In the genomic region with DNA sequence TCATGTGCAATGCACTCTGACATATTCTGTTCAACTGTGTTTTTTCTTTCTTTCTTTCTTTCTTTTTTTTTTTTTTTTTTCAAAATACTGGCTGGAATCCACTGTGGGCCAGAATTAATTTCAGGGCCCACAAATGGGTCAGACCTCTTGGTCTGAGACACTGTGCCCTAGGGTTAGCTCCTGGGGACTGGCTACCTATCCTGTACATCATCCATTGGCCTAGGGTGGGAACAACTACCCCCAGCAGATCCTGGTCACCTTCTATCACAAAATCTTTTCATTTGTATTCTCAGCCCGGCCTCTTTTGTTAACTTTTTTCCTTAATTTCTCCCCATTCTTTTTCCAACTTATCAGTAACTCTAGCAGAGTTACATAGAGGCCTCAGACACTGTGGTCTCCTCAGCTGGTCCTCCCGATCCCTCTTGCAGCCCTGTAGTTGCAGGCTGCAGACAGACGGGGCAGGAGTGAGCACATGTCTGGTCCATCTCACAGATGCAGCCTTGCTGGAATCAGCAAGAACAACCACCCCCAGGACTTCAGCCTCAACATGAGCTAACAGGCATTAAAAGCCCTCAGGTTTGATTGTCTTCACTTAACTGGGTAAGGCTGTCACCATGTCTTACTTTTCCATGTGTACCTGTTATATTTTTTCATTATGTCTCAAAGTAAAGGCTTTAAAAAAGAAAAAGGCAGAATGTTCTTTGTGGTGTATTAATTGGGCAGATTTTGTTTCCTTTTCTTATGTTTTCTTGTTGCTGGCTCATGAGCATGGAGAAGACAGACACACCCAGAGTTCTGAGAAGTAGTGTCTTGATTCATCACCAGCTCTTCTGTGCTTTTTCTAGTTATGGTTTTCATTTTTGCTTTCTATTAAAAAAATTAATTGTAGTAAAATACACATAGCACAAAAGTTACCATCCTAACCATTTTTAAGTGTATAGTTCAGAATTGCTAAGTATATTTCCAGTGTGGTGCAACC, we compare ENCODE assay signal across 8 cellular contexts. TPM values are rescaled to one million over a fixed set of nuclear protein-coding genes. Genes with fewer than 3 reads are reported as not detected.
A peak's percentile ranks its signal among the peaks of the same experiment; 100 is the strongest.
DNase-seq lines count a peak whose midpoint lies in the region; ATAC-seq and TF ChIP-seq lines count a peak whose summit lies in the region.

No MANE protein-coding gene starts in this region.

- TF ChIP-seq CTCF in HL-60 (IDR thresholded peaks at IDR 0.05; ENCODE audit: insufficient read depth, low read length) (peak; percentile 39), left ventricle myocardium inferior (IDR thresholded peaks at IDR 0.05; ENCODE audit: borderline replicate concordance) (peak; percentile 81), spleen (IDR thresholded peaks at IDR 0.05 in 8 of 11, conservative IDR thresholded peaks at IDR 0.05 in 3 of 11) (peak; percentile 36 to 80 (median 75))

- ATAC-seq in GM21447 (IDR thresholded peaks at IDR 0.05; ENCODE audit: unreplicated experiment) = peak; percentile 95
- peak; percentile 72 to 80 for ATAC-seq in activated naive CD4-positive, alpha-beta T cell treated with anti-CD3 and anti-CD28 coated beads, Interleukin-2, amount 50 U/mL, for 72 hours

- peak; percentile 56 for DNase-seq in EL
- peak; percentile 18 to 65 for DNase-seq in HL-60 (ENCODE audit: low read depth in 1 of 2, low spot score in 1 of 2)
- peak; percentile 81 for DNase-seq in SK-MEL-5 (ENCODE audit: low read depth, low spot score)
- DNase-seq in activated naive CD4-positive, alpha-beta T cell treated with anti-CD3 and anti-CD28 coated beads, Interleukin-2, amount 50 U/mL, for 72 hours (ENCODE audit: low spot score in 2 of 2) = peak; percentile 58
- peak; percentile 52 for DNase-seq in left ventricle myocardium inferior
- peak; percentile 85 for DNase-seq in spleen
- no peak for DNase-seq in T1000 (lab: John Stamatoyannopoulos, UW)

- H3K36me3 ChIP-seq in left ventricle myocardium inferior (peaks cover 34% of the 10 kb centered on the region), spleen (peaks cover 0 to 2% (median 0%) of the 10 kb centered on the region in 6 donors)

- H3K9me3 ChIP-seq in left ventricle myocardium inferior (replicated peaks) (no peaks in the 10 kb centered on the region), spleen (no peaks in the 10 kb centered on the region)

- H3K4me3 ChIP-seq in HL-60 (replicated peaks; ENCODE audit: insufficient read depth, low read length) = no peak overlapping the region
- H3K4me3 ChIP-seq in left ventricle myocardium inferior = peak overlapping the region; percentile 8
- no peak overlapping the region for H3K4me3 ChIP-seq in spleen

- in situ Hi-C loops in SK-MEL-5 (cut with HindIII; ENCODE audit: low pct_unique_long_range_greater_than_20kb, low sequenced_read_pairs) = no loop called here

- 54 to 71% (median 58%) methylated on average over 3 of the region's 3 CpGs for WGBS in spleen, 5 donors

- H3K4me1 ChIP-seq in left ventricle myocardium inferior (peaks cover 36% of the 10 kb centered on the region), spleen (peaks cover 15 to 28% (median 23%) of the 10 kb centered on the region in 6 donors)

- intact Hi-C loops in left ventricle myocardium inferior (cut with micrococcal nuclease) = no loop called here
- intact Hi-C loops in spleen (cut with DNase I; ENCODE audit: low total_unique reads) = no loop called here

- no peak for TF ChIP-seq POLR2A in spleen (IDR thresholded peaks at IDR 0.05)

- no peaks in the 10 kb centered on the region for H3K27me3 ChIP-seq in HL-60 (ENCODE audit: insufficient read depth, poor library complexity, severe bottlenecking)
- H3K27me3 ChIP-seq in left ventricle myocardium inferior (ENCODE audit: low read depth) = no peaks in the 10 kb centered on the region
- H3K27me3 ChIP-seq in spleen (replicated peaks in 1 of 7) = no peaks in the 10 kb centered on the region

- H3K27ac ChIP-seq in HL-60 (replicated peaks) (0 out of 2 replicates have a peak overlapping the region, but pooled peaks have one; percentile 22), left ventricle myocardium inferior (replicated peaks) (peak overlapping the region; percentile 82), spleen (peak overlapping the region in 6 of 8 donors; percentile 36 to 60 (median 47))

- no peaks in the 10 kb centered on the region for H3K36me3 Mint-ChIP-seq in activated naive CD4-positive, alpha-beta T cell treated with anti-CD3 and anti-CD28 coated beads, Interleukin-2, amount 50 U/mL, for 72 hours

- H3K9me3 Mint-ChIP-seq in activated naive CD4-positive, alpha-beta T cell treated with anti-CD3 and anti-CD28 coated beads, Interleukin-2, amount 50 U/mL, for 72 hours = no peaks in the 10 kb centered on the region

- peak overlapping the region in 1 of 2 donors; percentile 5 for H3K27ac Mint-ChIP-seq in activated naive CD4-positive, alpha-beta T cell treated with anti-CD3 and anti-CD28 coated beads, Interleukin-2, amount 50 U/mL, for 72 hours

RNA-seq across cellular contexts. Expression of a gene that starts 41.2 kb away (rescaled TPM):
- total RNA-seq in SK-MEL-5 (2014; rRNA removed; shearing (Covaris generic)) = 0.83 and 1.2 TPM in 2 replicates
- polyA plus RNA-seq in SK-MEL-5 (2015; cell fraction: cytosol; rRNA removed) = 0.37 and 0.80 TPM in 2 replicates
- 0.15 and 1.1 TPM in 2 replicates for polyA plus RNA-seq in SK-MEL-5 (2015; cell fraction: nucleus; rRNA removed)
- under 1 TPM; 0.31 to 0.32 TPM for total RNA-seq in activated naive CD4-positive, alpha-beta T cell treated with anti-CD3 and anti-CD28 coated beads, Interleukin-2, amount 50 U/mL, for 72 hours
- 137 TPM for total RNA-seq in left ventricle myocardium inferior
- total RNA-seq in spleen = 1 to 10 TPM; 2.4 to 6.6 (median 3.6) TPM
- 1 to 10 TPM; 1.2 to 2.2 (median 1.3) TPM for polyA plus RNA-seq in spleen

Comparison
In these comparisons a context has a peak if more than half of its experiments do, and no peak if none do; other contexts are left out.
1. H3K27ac ChIP-seq: peak in every context shown above with its lines; median percentile 82 in left ventricle myocardium inferior; 47 in spleen; 22 in HL-60.
2. RNA of a gene that starts 41.2 kb away (total RNA-seq): 137 TPM in left ventricle myocardium inferior (single experiment); 2.4 to 6.6 TPM in spleen, 0.83 to 1.2 TPM in SK-MEL-5 and 0.31 to 0.32 TPM in activated naive CD4-positive, alpha-beta T cell treated with anti-CD3 and anti-CD28 coated beads, Interleukin-2, amount 50 U/mL, for 72 hours; every median in the first group is over 10 times any median in the second.
3. Peak in every context shown above with its lines, with median percentiles within 50 percentile points of each other: CTCF ChIP-seq.